1 cellular context compared by ENCODE assay signal in the genomic region with DNA sequence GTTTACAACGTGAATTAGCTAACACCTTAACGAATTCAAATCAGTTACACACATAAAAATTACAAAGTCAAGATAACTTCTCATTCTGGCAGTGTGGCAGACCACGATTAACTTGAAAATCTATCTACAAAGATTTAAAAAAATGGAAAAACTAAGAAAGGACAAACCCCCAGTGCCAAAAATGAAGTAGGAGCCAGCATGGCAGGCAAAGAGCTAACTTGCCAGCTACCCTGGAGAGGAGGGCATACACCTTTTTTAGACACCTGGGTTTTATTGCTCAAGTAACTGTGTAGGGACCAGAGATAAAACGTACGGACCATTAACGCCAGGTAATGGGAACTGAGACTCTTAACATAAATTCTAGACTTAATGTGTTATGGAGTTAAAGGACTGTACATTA.
TF ChIP-seq lines count a peak whose summit lies in the region.

No MANE protein-coding gene starts in this region.

TF ChIP-seq in IMR-90, 13 proteins besides CTCF, POLR2A, EP300 and RAD21:
- TF ChIP-seq BHLHE40 (IDR thresholded peaks at IDR 0.05; ENCODE audit: low read depth, low read length) (no peak), MAZ (IDR thresholded peaks at IDR 0.05; ENCODE audit: borderline replicate concordance, low read depth, low read length) (no peak), MAFK (IDR thresholded peaks at IDR 0.05; ENCODE audit: low read depth, low read length) (no peak), CHD1 (IDR thresholded peaks at IDR 0.05; ENCODE audit: low read depth, low read length) (no peak)
- TF ChIP-seq, protein P1, sequence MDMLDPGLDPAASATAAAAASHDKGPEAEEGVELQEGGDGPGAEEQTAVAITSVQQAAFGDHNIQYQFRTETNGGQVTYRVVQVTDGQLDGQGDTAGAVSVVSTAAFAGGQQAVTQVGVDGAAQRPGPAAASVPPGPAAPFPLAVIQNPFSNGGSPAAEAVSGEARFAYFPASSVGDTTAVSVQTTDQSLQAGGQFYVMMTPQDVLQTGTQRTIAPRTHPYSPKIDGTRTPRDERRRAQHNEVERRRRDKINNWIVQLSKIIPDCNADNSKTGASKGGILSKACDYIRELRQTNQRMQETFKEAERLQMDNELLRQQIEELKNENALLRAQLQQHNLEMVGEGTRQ (IDR thresholded peaks at IDR 0.05; ENCODE audit: low read depth, low read length): no peak
